In genomic region chr10:13787015-13787421, GRCh38 we compare ENCODE assay signal across 9 cellular contexts.
DNase-seq lines count a peak whose midpoint lies in the region; ATAC-seq, FAIRE-seq and TF ChIP-seq lines count a peak whose summit lies in the region.
"Had no signal": no experiment of that assay in that cellular context is flagged by ENCODE, and none has a peak within 500 bp of the region (broad histone marks: within the 10 kb centered on the region; RNA-seq: fewer than 3 reads in every experiment).

No MANE protein-coding gene starts in this region.

- H3K36me3 ChIP-seq in kidney (ENCODE audit: control insufficient read depth in 1 of 2, insufficient read depth in 2 of 2, low read length in 2 of 2) = no peaks in the 10 kb centered on the region

- intact Hi-C loops in kidney (cut with DNase I) = loop anchor here (10.0 kb wide), 1 partner anchor 308 kb away; no protein-coding TSS in a partner anchor

- TF ChIP-seq CTCF in kidney (IDR thresholded peaks at IDR 0.05; ENCODE audit: borderline replicate concordance, extremely low read depth, insufficient read depth) (no peak), WTC11 (IDR thresholded peaks at IDR 0.05) (no peak)

- CTCF ChIA-PET in WTC11 (lab: Charles Lee) = interaction anchor here (0.9 to 1.2 kb wide), 5 partner anchors 44 to 414 kb away, joined by 3 to 5 read pairs (median 4); no protein-coding TSS in a partner anchor

- peaks cover 11% of the 10 kb centered on the region for H3K36me3 Mint-ChIP-seq in central memory CD8-positive, alpha-beta T cell (ENCODE audit: insufficient read depth)
- H3K36me3 Mint-ChIP-seq in WTC11 = no peaks in the 10 kb centered on the region

- H3K27ac Mint-ChIP-seq in central memory CD8-positive, alpha-beta T cell (ENCODE audit: low read depth) = no peak overlapping the region
- no peak overlapping the region for H3K27ac Mint-ChIP-seq in WTC11

- FAIRE-seq in kidney (lab: Jason Lieb, UNC) = no peak

- POLR2A ChIA-PET in WTC11 (lab: Charles Lee) = interaction anchor here (0.5 to 0.7 kb wide), 2 partner anchors 86 to 175 kb away, joined by 3 read pairs; no protein-coding TSS in a partner anchor

- no peaks in the 10 kb centered on the region for H3K9me3 ChIP-seq in kidney (ENCODE audit: control insufficient read depth in 1 of 2, low read length in 2 of 2)

- no peak overlapping the region for H3K4me3 ChIP-seq in kidney (ENCODE audit: low read length in 2 of 2)

- H3K27me3 Mint-ChIP-seq in central memory CD8-positive, alpha-beta T cell = no peaks in the 10 kb centered on the region
- no peaks in the 10 kb centered on the region for H3K27me3 Mint-ChIP-seq in WTC11 (ENCODE audit: low read depth)

- ATAC-seq in GM18520 (IDR thresholded peaks at IDR 0.05; ENCODE audit: unreplicated experiment) (peak; percentile 72), HG02938 (IDR thresholded peaks at IDR 0.05; ENCODE audit: unreplicated experiment) (peak; percentile 76), WTC11 (no peak)
- ATAC-seq in central memory CD8-positive, alpha-beta T cell (replicated peaks; ENCODE audit: extremely low read depth, poor library complexity, severe bottlenecking) = peak; percentile 92

- H3K9ac ChIP-seq in kidney (ENCODE audit: low read length in 2 of 2) = no peak overlapping the region
- H3K9ac ChIP-seq: KMS-11 had no signal

- peak overlapping the region in 1 of 2 donors; percentile 3 for H3K27ac ChIP-seq in kidney (ENCODE audit: low read depth in 2 of 2, low read length in 2 of 2)
- H3K27ac ChIP-seq: KMS-11 had no signal

- peaks cover 10 to 14% of the 10 kb centered on the region in 2 donors for H3K4me1 ChIP-seq in kidney (ENCODE audit: control insufficient read depth in 1 of 2, insufficient read depth in 1 of 2, low read depth in 1 of 2, low read length in 2 of 2)

- H3K4me3 Mint-ChIP-seq in central memory CD8-positive, alpha-beta T cell = peak overlapping the region; percentile 66
- no peak overlapping the region for H3K4me3 Mint-ChIP-seq in WTC11

- H3K4me1 Mint-ChIP-seq in central memory CD8-positive, alpha-beta T cell = peaks cover 19% of the 10 kb centered on the region
- peaks cover 18% of the 10 kb centered on the region for H3K4me1 Mint-ChIP-seq in WTC11

- DNase-seq in activated CD4-positive, CD25-positive, alpha-beta regulatory T cell (lab: John Stamatoyannopoulos, UW) = peak; percentile 12 to 35 (median 20)
- peak; percentile 48 to 77 for DNase-seq in central memory CD8-positive, alpha-beta T cell (ENCODE audit: low spot score in 2 of 2)
- peak; percentile 93 for DNase-seq in pulmonary artery endothelial cell (ENCODE audit: low read depth, low spot score)
- DNase-seq in HT-29 (ENCODE audit: low spot score) = no peak
- DNase-seq in kidney = no peak
- DNase-seq in WTC11 (ENCODE audit: low spot score) = no peak

- no peaks in the 10 kb centered on the region for H3K9me3 Mint-ChIP-seq in central memory CD8-positive, alpha-beta T cell
- H3K9me3 Mint-ChIP-seq in WTC11 = no peaks in the 10 kb centered on the region

TF ChIP-seq in WTC11, 78 proteins besides CTCF, POLR2A, EP300 and RAD21:
- TF ChIP-seq CREM (CRISPR knock-in tag; IDR thresholded peaks at IDR 0.05) = no peak
- TF ChIP-seq, protein P1, sequence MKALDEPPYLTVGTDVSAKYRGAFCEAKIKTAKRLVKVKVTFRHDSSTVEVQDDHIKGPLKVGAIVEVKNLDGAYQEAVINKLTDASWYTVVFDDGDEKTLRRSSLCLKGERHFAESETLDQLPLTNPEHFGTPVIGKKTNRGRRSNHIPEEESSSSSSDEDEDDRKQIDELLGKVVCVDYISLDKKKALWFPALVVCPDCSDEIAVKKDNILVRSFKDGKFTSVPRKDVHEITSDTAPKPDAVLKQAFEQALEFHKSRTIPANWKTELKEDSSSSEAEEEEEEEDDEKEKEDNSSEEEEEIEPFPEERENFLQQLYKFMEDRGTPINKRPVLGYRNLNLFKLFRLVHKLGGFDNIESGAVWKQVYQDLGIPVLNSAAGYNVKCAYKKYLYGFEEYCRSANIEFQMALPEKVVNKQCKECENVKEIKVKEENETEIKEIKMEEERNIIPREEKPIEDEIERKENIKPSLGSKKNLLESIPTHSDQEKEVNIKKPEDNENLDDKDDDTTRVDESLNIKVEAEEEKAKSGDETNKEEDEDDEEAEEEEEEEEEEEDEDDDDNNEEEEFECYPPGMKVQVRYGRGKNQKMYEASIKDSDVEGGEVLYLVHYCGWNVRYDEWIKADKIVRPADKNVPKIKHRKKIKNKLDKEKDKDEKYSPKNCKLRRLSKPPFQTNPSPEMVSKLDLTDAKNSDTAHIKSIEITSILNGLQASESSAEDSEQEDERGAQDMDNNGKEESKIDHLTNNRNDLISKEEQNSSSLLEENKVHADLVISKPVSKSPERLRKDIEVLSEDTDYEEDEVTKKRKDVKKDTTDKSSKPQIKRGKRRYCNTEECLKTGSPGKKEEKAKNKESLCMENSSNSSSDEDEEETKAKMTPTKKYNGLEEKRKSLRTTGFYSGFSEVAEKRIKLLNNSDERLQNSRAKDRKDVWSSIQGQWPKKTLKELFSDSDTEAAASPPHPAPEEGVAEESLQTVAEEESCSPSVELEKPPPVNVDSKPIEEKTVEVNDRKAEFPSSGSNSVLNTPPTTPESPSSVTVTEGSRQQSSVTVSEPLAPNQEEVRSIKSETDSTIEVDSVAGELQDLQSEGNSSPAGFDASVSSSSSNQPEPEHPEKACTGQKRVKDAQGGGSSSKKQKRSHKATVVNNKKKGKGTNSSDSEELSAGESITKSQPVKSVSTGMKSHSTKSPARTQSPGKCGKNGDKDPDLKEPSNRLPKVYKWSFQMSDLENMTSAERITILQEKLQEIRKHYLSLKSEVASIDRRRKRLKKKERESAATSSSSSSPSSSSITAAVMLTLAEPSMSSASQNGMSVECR (CRISPR knock-in tag; IDR thresholded peaks at IDR 0.05; ENCODE audit: borderline replicate concordance) = no peak
- no peak for TF ChIP-seq SMAD3 (CRISPR knock-in tag; IDR thresholded peaks at IDR 0.05; ENCODE audit: borderline replicate concordance)
- TF ChIP-seq HMGA2 (CRISPR knock-in tag; IDR thresholded peaks at IDR 0.05) = no peak
- TF ChIP-seq TEAD4 (CRISPR knock-in tag; IDR thresholded peaks at IDR 0.05) = no peak
- TF ChIP-seq MYBL2 (CRISPR knock-in tag; IDR thresholded peaks at IDR 0.05) = no peak
- TF ChIP-seq ZNF232 (CRISPR knock-in tag; IDR thresholded peaks at IDR 0.05) = no peak

Comparison
In these comparisons a context has a peak if more than half of its experiments do, and no peak if none do; other contexts are left out.
1. DNase-seq: peak in activated CD4-positive, CD25-positive, alpha-beta regulatory T cell (4 of 4), central memory CD8-positive, alpha-beta T cell (2 of 2) and pulmonary artery endothelial cell (single experiment); none in HT-29 (single experiment), kidney (single experiment) and WTC11 (single experiment).